Comparison of ENCODE assay signal across 1 cellular context in genomic region chr16:87697792-87698191, GRCh38.
TF ChIP-seq lines count a peak whose summit lies in the region.

No MANE protein-coding gene starts in this region.

TF ChIP-seq in GM23338, 12 proteins besides CTCF, POLR2A, EP300 and RAD21:
- no peak for TF ChIP-seq JUNB (IDR thresholded peaks at IDR 0.05; ENCODE audit: unreplicated experiment)
- TF ChIP-seq ZNF114 (CRISPR knock-in tag; IDR thresholded peaks at IDR 0.05) = no peak
- no peak for TF ChIP-seq STAT1 (IDR thresholded peaks at IDR 0.05; ENCODE audit: unreplicated experiment)
- TF ChIP-seq NANOG (IDR thresholded peaks at IDR 0.05; ENCODE audit: borderline replicate concordance) = no peak
- no peak for TF ChIP-seq EZH2 (IDR thresholded peaks at IDR 0.05; ENCODE audit: low read depth, unreplicated experiment)
- TF ChIP-seq ZNF331 (CRISPR knock-in tag; IDR thresholded peaks at IDR 0.05; ENCODE audit: low read depth) = no peak
- TF ChIP-seq ETS1 (IDR thresholded peaks at IDR 0.05) = no peak
- no peak for TF ChIP-seq CREB1 (CRISPR knock-in tag; IDR thresholded peaks at IDR 0.05; ENCODE audit: low read depth)
- TF ChIP-seq POLR2AphosphoS5 (IDR thresholded peaks at IDR 0.05; ENCODE audit: low read depth) = no peak
- TF ChIP-seq REST (IDR thresholded peaks at IDR 0.05; ENCODE audit: unreplicated experiment) = no peak
- TF ChIP-seq ZNF462 (CRISPR knock-in tag; IDR thresholded peaks at IDR 0.05) = no peak
- no peak for TF ChIP-seq EZH2phosphoT487 (IDR thresholded peaks at IDR 0.05; ENCODE audit: unreplicated experiment)
